Comparison of ENCODE assay signal across 8 cellular contexts in genomic region chr6:73309784-73310502, GRCh38. TPM values are rescaled to one million over a fixed set of nuclear protein-coding genes. Genes with fewer than 3 reads are reported as not detected.
DNase-seq lines count a peak whose midpoint lies in the region; ATAC-seq and TF ChIP-seq lines count a peak whose summit lies in the region.

No MANE protein-coding gene starts in this region.

- 0 to 1% methylated on average over 59 of the region's 59 CpGs for WGBS in sigmoid colon, 2 donors

- H2AFZ ChIP-seq in SU-DHL-6 (ENCODE audit: low read depth, low read length, severe bottlenecking), result peak overlapping the region; percentile 99

- no peaks in the 10 kb centered on the region for H3K36me3 ChIP-seq in SU-DHL-6 (ENCODE audit: low read length)
- no peaks in the 10 kb centered on the region for H3K36me3 ChIP-seq in sigmoid colon
- H3K36me3 ChIP-seq in SJCRH30, result no peaks in the 10 kb centered on the region

- peak; percentile 90 for DNase-seq in GM03348 (ENCODE audit: low spot score)
- DNase-seq in KG1 (lab: John Stamatoyannopoulos, UW), result peak; percentile 70
- peak in 29 of 56 donors; percentile 8 to 67 (median 41) for DNase-seq in amygdala (lab: John Stamatoyannopoulos, UW)
- peak; percentile 77 for DNase-seq in hepatic stellate cell (ENCODE audit: low spot score)
- DNase-seq in sigmoid colon, result peak; percentile 69
- DNase-seq in SJCRH30, result no peak

- H3K4me3 ChIP-seq in SU-DHL-6 (ENCODE audit: insufficient read depth, low read length, poor library complexity, severe bottlenecking) (peak overlapping the region; percentile 91), sigmoid colon (peak overlapping the region; percentile 48 to 59 (median 56)), SJCRH30 (no peak overlapping the region)

- H3K27me3 ChIP-seq in SU-DHL-6 (ENCODE audit: low read length), result no peaks in the 10 kb centered on the region
- peaks cover 2 to 8% (median 4%) of the 10 kb centered on the region in 3 donors for H3K27me3 ChIP-seq in sigmoid colon
- no peaks in the 10 kb centered on the region for H3K27me3 ChIP-seq in SJCRH30

- intact Hi-C loops in sigmoid colon (cut with DNase I), result no loop called here

- peak; percentile 98 for ATAC-seq in GM21737 (IDR thresholded peaks at IDR 0.05; ENCODE audit: unreplicated experiment)

- peak overlapping the region; percentile 87 for H3K9ac ChIP-seq in SU-DHL-6 (ENCODE audit: low read length)

- H3K27ac ChIP-seq in SU-DHL-6 (ENCODE audit: low read depth, low read length) (peak overlapping the region; percentile 71), sigmoid colon (peak overlapping the region; percentile 48 to 66 (median 56)), SJCRH30 (no peak overlapping the region)

- TF ChIP-seq EP300 in sigmoid colon (IDR thresholded peaks at IDR 0.05), result no peak

- peaks cover 47% of the 10 kb centered on the region for H3K79me2 ChIP-seq in SU-DHL-6 (ENCODE audit: insufficient read depth, low read length)

- H3K4me1 ChIP-seq in sigmoid colon, result peaks cover 0 to 20% (median 12%) of the 10 kb centered on the region in 4 donors
- H3K4me1 ChIP-seq in SJCRH30, result no peaks in the 10 kb centered on the region

- no peak for TF ChIP-seq POLR2A in sigmoid colon (IDR thresholded peaks at IDR 0.05)

- no peaks in the 10 kb centered on the region for H4K20me1 ChIP-seq in SU-DHL-6 (ENCODE audit: low read depth, low read length)

- H3K9me2 ChIP-seq in SU-DHL-6 (replicated peaks; ENCODE audit: insufficient read depth, low read length), result no peaks in the 10 kb centered on the region

- peaks cover 11% of the 10 kb centered on the region for H3F3A ChIP-seq in SU-DHL-6 (ENCODE audit: insufficient read depth)

- H3K9me3 ChIP-seq in SU-DHL-6 (ENCODE audit: insufficient read depth, low read length), result no peaks in the 10 kb centered on the region
- no peaks in the 10 kb centered on the region for H3K9me3 ChIP-seq in sigmoid colon
- no peaks in the 10 kb centered on the region for H3K9me3 ChIP-seq in SJCRH30 (replicated peaks)

- TF ChIP-seq CTCF in SU-DHL-6 (IDR thresholded peaks at IDR 0.05; ENCODE audit: insufficient read depth, low read length, poor library complexity, severe bottlenecking) (peak; percentile 79), sigmoid colon (IDR thresholded peaks at IDR 0.05) (peak in 1 of 4 experiments; percentile 19)

- H3K4me2 ChIP-seq in SU-DHL-6 (ENCODE audit: low read depth, low read length, poor library complexity, severe bottlenecking), result peak overlapping the region; percentile 67

RNA-seq across cellular contexts. Expression of gene DPPA5, which starts 44.1 kb away (rescaled TPM):
- total RNA-seq in sigmoid colon, result not detected
- not detected for polyA plus RNA-seq in sigmoid colon
- total RNA-seq in SJCRH30 (2014; rRNA removed; shearing (Covaris generic)), result not detected in 2 replicates

RNA-seq across cellular contexts. Expression of gene KHDC1, which starts 46.9 kb away (rescaled TPM):
- total RNA-seq in sigmoid colon, result 1 to 10 TPM in 3 of 4 donors, under 1 TPM in 1; 0.95 to 2.1 (median 1.4) TPM
- 1 to 10 TPM in 2 of 3 donors, not detected in 1; 1.2 to 2.0 TPM for polyA plus RNA-seq in sigmoid colon
- not detected in 2 replicates for total RNA-seq in SJCRH30 (2014; rRNA removed; shearing (Covaris generic))

RNA-seq across cellular contexts. Expression of gene KHDC3L, which starts 52.5 kb away (rescaled TPM):
- not detected for total RNA-seq in sigmoid colon
- not detected for polyA plus RNA-seq in sigmoid colon
- total RNA-seq in SJCRH30 (2014; rRNA removed; shearing (Covaris generic)), result not detected in 2 replicates

RNA-seq across cellular contexts. Expression of gene OOEP, which starts 59.8 kb away (rescaled TPM):
- total RNA-seq in sigmoid colon, result not detected
- under 1 TPM in 2 of 3 donors, not detected in 1; 0.23 to 0.60 TPM for polyA plus RNA-seq in sigmoid colon
- total RNA-seq in SJCRH30 (2014; rRNA removed; shearing (Covaris generic)), result not detected in 2 replicates

Comparison
In these comparisons a context has a peak if more than half of its experiments do, and no peak if none do; other contexts are left out.
1. DNase-seq: peak in GM03348 (single experiment), KG1 (single experiment), amygdala (29 of 56), hepatic stellate cell (single experiment) and sigmoid colon (single experiment); none in SJCRH30 (0 of 2).